ENCODE assay signal across 8 cellular contexts in genomic region chr14:91317381-91318313, GRCh38.
DNase-seq lines count a peak whose midpoint lies in the region; ATAC-seq, FAIRE-seq and TF ChIP-seq lines count a peak whose summit lies in the region.

No MANE protein-coding gene starts in this region.

- peak overlapping the region; percentile 70 for H3K4me3 Mint-ChIP-seq in activated B cell treated with CpG ODN at 0.5 μM for 24 hours
- peak overlapping the region; percentile 67 to 89 (median 80) for H3K4me3 Mint-ChIP-seq in naive thymus-derived CD8-positive, alpha-beta T cell
- no peak overlapping the region for H3K4me3 Mint-ChIP-seq in mesothelial cell of epicardium

- peaks cover 78% of the 10 kb centered on the region for H3K4me1 Mint-ChIP-seq in activated B cell treated with CpG ODN at 0.5 μM for 24 hours
- H3K4me1 Mint-ChIP-seq in naive thymus-derived CD8-positive, alpha-beta T cell = peaks cover 39 to 83% (median 82%) of the 10 kb centered on the region in 4 donors
- peaks cover 9% of the 10 kb centered on the region for H3K4me1 Mint-ChIP-seq in mesothelial cell of epicardium

- H3K27ac ChIP-seq in 22Rv1 (no peak overlapping the region), urinary bladder (ENCODE audit: low read depth) (peak overlapping the region; percentile 26)

- intact Hi-C loops in activated B cell treated with CpG ODN at 0.5 μM for 24 hours (cut with micrococcal nuclease) = loop anchor here (2.0 to 5.0 kb wide), 3 partner anchors 75 to 920 kb away; partner anchors contain the start of genes CALM1 and RPS6KA5

- peak; percentile 37 for DNase-seq in HK-2 (ENCODE audit: unreplicated experiment)
- DNase-seq in activated B cell treated with CpG ODN at 0.5 μM for 24 hours = peak; percentile 62
- peak; percentile 65 for DNase-seq in bronchial epithelial cell (ENCODE audit: low read depth)
- DNase-seq in naive thymus-derived CD8-positive, alpha-beta T cell = peak; percentile 57 to 95 (median 84)
- no peak for DNase-seq in HuH-7 (ENCODE audit: low spot score)
- DNase-seq in mesothelial cell of epicardium (ENCODE audit: low spot score in 2 of 2, unreplicated experiment in 2 of 2) = no peak

- CTCF ChIA-PET in activated B cell treated with CpG ODN at 0.5 μM for 24 hours (lab: Charles Lee) = interaction anchor here (1.2 to 2.7 kb wide), 4 partner anchors 31 to 104 kb away, joined by 3 to 14 read pairs (median 4); partner anchors contain the start of gene CCDC88C

- ATAC-seq in activated B cell treated with CpG ODN at 0.5 μM for 24 hours (ENCODE audit: low read depth) = peak; percentile 32
- ATAC-seq in naive thymus-derived CD8-positive, alpha-beta T cell = peak; percentile 59 to 60

- H3K27me3 ChIP-seq in bronchial epithelial cell (ENCODE audit: control insufficient read depth, insufficient read depth, low read length) = no peaks in the 10 kb centered on the region

- FAIRE-seq in bronchial epithelial cell (lab: Jason Lieb, UNC) = peak; percentile 7

- H3K9me3 Mint-ChIP-seq in activated B cell treated with CpG ODN at 0.5 μM for 24 hours = no peaks in the 10 kb centered on the region
- H3K9me3 Mint-ChIP-seq in naive thymus-derived CD8-positive, alpha-beta T cell = no peaks in the 10 kb centered on the region
- no peaks in the 10 kb centered on the region for H3K9me3 Mint-ChIP-seq in mesothelial cell of epicardium

- H3K36me3 Mint-ChIP-seq in activated B cell treated with CpG ODN at 0.5 μM for 24 hours (ENCODE audit: low read depth) (peaks cover 74% of the 10 kb centered on the region), mesothelial cell of epicardium (peaks cover 23% of the 10 kb centered on the region)
- peaks cover 4 to 92% (median 23%) of the 10 kb centered on the region in 3 donors for H3K36me3 Mint-ChIP-seq in naive thymus-derived CD8-positive, alpha-beta T cell

- H3K36me3 ChIP-seq in bronchial epithelial cell (ENCODE audit: control insufficient read depth, insufficient read depth, low read length) (peaks cover 18% of the 10 kb centered on the region), urinary bladder (ENCODE audit: insufficient read depth) (no peaks in the 10 kb centered on the region)

- peak overlapping the region; percentile 98 for H3K27ac Mint-ChIP-seq in activated B cell treated with CpG ODN at 0.5 μM for 24 hours
- peak overlapping the region; percentile 95 to 99 (median 98) for H3K27ac Mint-ChIP-seq in naive thymus-derived CD8-positive, alpha-beta T cell
- no peak overlapping the region for H3K27ac Mint-ChIP-seq in mesothelial cell of epicardium

- POLR2A ChIA-PET in activated B cell treated with CpG ODN at 0.5 μM for 24 hours (lab: Charles Lee) = interaction anchor here (0.7 to 2.7 kb wide), 11 partner anchors 32 to 192 kb away, joined by 3 to 24 read pairs (median 6); partner anchors contain the start of genes CCDC88C, GPR68 and PPP4R3A
- POLR2A ChIA-PET in naive thymus-derived CD8-positive, alpha-beta T cell (lab: Charles Lee) = interaction anchor here (0.6 to 18.4 kb wide), 19 partner anchors 9 to 723 kb away, joined by 3 to 408 read pairs (median 4); partner anchors contain the start of genes CCDC88C and TRIP11

- H3K4me3 ChIP-seq in bronchial epithelial cell (ENCODE audit: low read depth, low read length) = no peak overlapping the region
- H3K4me3 ChIP-seq in urinary bladder (ENCODE audit: low read depth, low read length) = no peak overlapping the region

- WGBS in urinary bladder = 31% methylated on average over 22 of the region's 22 CpGs

- no peaks in the 10 kb centered on the region for H3K4me1 ChIP-seq in urinary bladder (ENCODE audit: insufficient read depth)

- TF ChIP-seq CTCF in 22Rv1 (IDR thresholded peaks at IDR 0.05) (peak; percentile 46), activated B cell treated with CpG ODN at 0.5 μM for 24 hours (IDR thresholded peaks at IDR 0.05) (no peak), bronchial epithelial cell (IDR thresholded peaks at IDR 0.05; ENCODE audit: insufficient read depth, low read length, severe bottlenecking) (peak; percentile 58), mesothelial cell of epicardium (IDR thresholded peaks at IDR 0.05; ENCODE audit: unreplicated experiment) (no peak)

- no peaks in the 10 kb centered on the region for H3K27me3 Mint-ChIP-seq in activated B cell treated with CpG ODN at 0.5 μM for 24 hours
- H3K27me3 Mint-ChIP-seq in naive thymus-derived CD8-positive, alpha-beta T cell = no peaks in the 10 kb centered on the region
- H3K27me3 Mint-ChIP-seq in mesothelial cell of epicardium (ENCODE audit: low read depth) = no peaks in the 10 kb centered on the region

Comparison
In these comparisons a context has a peak if more than half of its experiments do, and no peak if none do; other contexts are left out.
1. CTCF ChIP-seq: peak in 22Rv1 (single experiment) and bronchial epithelial cell (single experiment); none in activated B cell treated with CpG ODN at 0.5 μM for 24 hours (single experiment) and mesothelial cell of epicardium (single experiment).
2. DNase-seq: peak in HK-2 (single experiment), activated B cell treated with CpG ODN at 0.5 μM for 24 hours (single experiment), bronchial epithelial cell (single experiment) and naive thymus-derived CD8-positive, alpha-beta T cell (10 of 10); none in HuH-7 (single experiment) and mesothelial cell of epicardium (0 of 2).